1 cellular context compared by ENCODE assay signal in genomic region chr20:23620670-23621386, GRCh38.
TF ChIP-seq lines count a peak whose summit lies in the region.
"Not testable (repeated sequence)": the region's sequence is repeated elsewhere in the genome, so short reads cannot be mapped to it uniquely, and the experiment has no call there.

No MANE protein-coding gene starts in this region.

TF ChIP-seq in HepG2, 621 proteins besides CTCF, POLR2A, EP300 and RAD21 (continued from another document and continues in another):
- TF ChIP-seq, protein P1, sequence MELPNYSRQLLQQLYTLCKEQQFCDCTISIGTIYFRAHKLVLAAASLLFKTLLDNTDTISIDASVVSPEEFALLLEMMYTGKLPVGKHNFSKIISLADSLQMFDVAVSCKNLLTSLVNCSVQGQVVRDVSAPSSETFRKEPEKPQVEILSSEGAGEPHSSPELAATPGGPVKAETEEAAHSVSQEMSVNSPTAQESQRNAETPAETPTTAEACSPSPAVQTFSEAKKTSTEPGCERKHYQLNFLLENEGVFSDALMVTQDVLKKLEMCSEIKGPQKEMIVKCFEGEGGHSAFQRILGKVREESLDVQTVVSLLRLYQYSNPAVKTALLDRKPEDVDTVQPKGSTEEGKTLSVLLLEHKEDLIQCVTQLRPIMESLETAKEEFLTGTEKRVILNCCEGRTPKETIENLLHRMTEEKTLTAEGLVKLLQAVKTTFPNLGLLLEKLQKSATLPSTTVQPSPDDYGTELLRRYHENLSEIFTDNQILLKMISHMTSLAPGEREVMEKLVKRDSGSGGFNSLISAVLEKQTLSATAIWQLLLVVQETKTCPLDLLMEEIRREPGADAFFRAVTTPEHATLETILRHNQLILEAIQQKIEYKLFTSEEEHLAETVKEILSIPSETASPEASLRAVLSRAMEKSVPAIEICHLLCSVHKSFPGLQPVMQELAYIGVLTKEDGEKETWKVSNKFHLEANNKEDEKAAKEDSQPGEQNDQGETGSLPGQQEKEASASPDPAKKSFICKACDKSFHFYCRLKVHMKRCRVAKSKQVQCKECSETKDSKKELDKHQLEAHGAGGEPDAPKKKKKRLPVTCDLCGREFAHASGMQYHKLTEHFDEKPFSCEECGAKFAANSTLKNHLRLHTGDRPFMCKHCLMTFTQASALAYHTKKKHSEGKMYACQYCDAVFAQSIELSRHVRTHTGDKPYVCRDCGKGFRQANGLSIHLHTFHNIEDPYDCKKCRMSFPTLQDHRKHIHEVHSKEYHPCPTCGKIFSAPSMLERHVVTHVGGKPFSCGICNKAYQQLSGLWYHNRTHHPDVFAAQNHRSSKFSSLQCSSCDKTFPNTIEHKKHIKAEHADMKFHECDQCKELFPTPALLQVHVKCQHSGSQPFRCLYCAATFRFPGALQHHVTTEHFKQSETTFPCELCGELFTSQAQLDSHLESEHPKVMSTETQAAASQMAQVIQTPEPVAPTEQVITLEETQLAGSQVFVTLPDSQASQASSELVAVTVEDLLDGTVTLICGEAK (IDR thresholded peaks at IDR 0.05), result not testable (repeated sequence)
- TF ChIP-seq, protein P1 (CRISPR knock-in tag; IDR thresholded peaks at IDR 0.05), result peak; percentile 71
- TF ChIP-seq ZNF644 (CRISPR knock-in tag; IDR thresholded peaks at IDR 0.05; ENCODE audit: low read depth) (peak; percentile 88), SOX13 (CRISPR knock-in tag; conservative IDR thresholded peaks at IDR 0.05 in 1 of 2, IDR thresholded peaks at IDR 0.05 in 1 of 2) (peak in 1 of 2 experiments; percentile 77; a peak in 2 of 4 replicates), KMT2A (CRISPR knock-in tag; IDR thresholded peaks at IDR 0.05) (peak; percentile 58; the same call in 1 of the 2 replicates), RXRB (CRISPR knock-in tag; IDR thresholded peaks at IDR 0.05; ENCODE audit: borderline replicate concordance) (peak; percentile 65), PAX8 (CRISPR knock-in tag; IDR thresholded peaks at IDR 0.05; ENCODE audit: borderline replicate concordance) (peak; percentile 88; the same call in 1 of the 2 replicates), RERE (CRISPR knock-in tag; IDR thresholded peaks at IDR 0.05; ENCODE audit: low read depth) (peak; percentile 17; the same call in 1 of the 2 replicates), TBX2 (CRISPR knock-in tag; IDR thresholded peaks at IDR 0.05; ENCODE audit: borderline replicate concordance) (peak; percentile 85), BCL3 (CRISPR knock-in tag; IDR thresholded peaks at IDR 0.05) (peak; percentile 86), NFKB2 (CRISPR knock-in tag; IDR thresholded peaks at IDR 0.05; ENCODE audit: borderline replicate concordance) (peak; percentile 85; the same call in 1 of the 2 replicates), HNF4G (CRISPR knock-in tag; IDR thresholded peaks at IDR 0.05; ENCODE audit: borderline replicate concordance, low read depth) (0 out of 2 replicates have a peak, but pooled peaks have one; percentile 44), GABPB1 (CRISPR knock-in tag; IDR thresholded peaks at IDR 0.05) (peak; percentile 70), FOXJ3 (CRISPR knock-in tag; IDR thresholded peaks at IDR 0.05; ENCODE audit: borderline replicate concordance) (peak; percentile 45; the same call in 1 of the 2 replicates), BCL6 (CRISPR knock-in tag; IDR thresholded peaks at IDR 0.05) (peak; percentile 52), KLF12 (CRISPR knock-in tag; IDR thresholded peaks at IDR 0.05; ENCODE audit: borderline replicate concordance) (peak; percentile 72; the same call in 1 of the 2 replicates), KDM2A (CRISPR knock-in tag; IDR thresholded peaks at IDR 0.05; ENCODE audit: borderline replicate concordance, low read depth) (peak; percentile 86), KAT8 (CRISPR knock-in tag; IDR thresholded peaks at IDR 0.05) (peak; percentile 74), ZNF768 (CRISPR knock-in tag; IDR thresholded peaks at IDR 0.05) (peak; percentile 70; the same call in 1 of the 2 replicates)
- TF ChIP-seq SOX13 (IDR thresholded peaks at IDR 0.05); HNF4G (IDR thresholded peaks at IDR 0.05; ENCODE audit: borderline replicate concordance, low read depth, low read length): not testable (repeated sequence)
- TF ChIP-seq, protein P2, sequence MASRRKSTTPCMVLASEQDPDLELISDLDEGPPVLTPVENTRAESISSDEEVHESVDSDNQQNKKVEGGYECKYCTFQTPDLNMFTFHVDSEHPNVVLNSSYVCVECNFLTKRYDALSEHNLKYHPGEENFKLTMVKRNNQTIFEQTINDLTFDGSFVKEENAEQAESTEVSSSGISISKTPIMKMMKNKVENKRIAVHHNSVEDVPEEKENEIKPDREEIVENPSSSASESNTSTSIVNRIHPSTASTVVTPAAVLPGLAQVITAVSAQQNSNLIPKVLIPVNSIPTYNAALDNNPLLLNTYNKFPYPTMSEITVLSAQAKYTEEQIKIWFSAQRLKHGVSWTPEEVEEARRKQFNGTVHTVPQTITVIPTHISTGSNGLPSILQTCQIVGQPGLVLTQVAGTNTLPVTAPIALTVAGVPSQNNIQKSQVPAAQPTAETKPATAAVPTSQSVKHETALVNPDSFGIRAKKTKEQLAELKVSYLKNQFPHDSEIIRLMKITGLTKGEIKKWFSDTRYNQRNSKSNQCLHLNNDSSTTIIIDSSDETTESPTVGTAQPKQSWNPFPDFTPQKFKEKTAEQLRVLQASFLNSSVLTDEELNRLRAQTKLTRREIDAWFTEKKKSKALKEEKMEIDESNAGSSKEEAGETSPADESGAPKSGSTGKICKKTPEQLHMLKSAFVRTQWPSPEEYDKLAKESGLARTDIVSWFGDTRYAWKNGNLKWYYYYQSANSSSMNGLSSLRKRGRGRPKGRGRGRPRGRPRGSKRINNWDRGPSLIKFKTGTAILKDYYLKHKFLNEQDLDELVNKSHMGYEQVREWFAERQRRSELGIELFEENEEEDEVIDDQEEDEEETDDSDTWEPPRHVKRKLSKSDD (CRISPR knock-in tag; IDR thresholded peaks at IDR 0.05; ENCODE audit: low read depth), result peak; percentile 85; the same call in 1 of the 2 replicates
- TF ChIP-seq, protein P3, sequence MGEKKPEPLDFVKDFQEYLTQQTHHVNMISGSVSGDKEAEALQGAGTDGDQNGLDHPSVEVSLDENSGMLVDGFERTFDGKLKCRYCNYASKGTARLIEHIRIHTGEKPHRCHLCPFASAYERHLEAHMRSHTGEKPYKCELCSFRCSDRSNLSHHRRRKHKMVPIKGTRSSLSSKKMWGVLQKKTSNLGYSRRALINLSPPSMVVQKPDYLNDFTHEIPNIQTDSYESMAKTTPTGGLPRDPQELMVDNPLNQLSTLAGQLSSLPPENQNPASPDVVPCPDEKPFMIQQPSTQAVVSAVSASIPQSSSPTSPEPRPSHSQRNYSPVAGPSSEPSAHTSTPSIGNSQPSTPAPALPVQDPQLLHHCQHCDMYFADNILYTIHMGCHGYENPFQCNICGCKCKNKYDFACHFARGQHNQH (CRISPR knock-in tag; IDR thresholded peaks at IDR 0.05), result peak; percentile 77; the same call in 1 of the 2 replicates
- TF ChIP-seq, protein P4, sequence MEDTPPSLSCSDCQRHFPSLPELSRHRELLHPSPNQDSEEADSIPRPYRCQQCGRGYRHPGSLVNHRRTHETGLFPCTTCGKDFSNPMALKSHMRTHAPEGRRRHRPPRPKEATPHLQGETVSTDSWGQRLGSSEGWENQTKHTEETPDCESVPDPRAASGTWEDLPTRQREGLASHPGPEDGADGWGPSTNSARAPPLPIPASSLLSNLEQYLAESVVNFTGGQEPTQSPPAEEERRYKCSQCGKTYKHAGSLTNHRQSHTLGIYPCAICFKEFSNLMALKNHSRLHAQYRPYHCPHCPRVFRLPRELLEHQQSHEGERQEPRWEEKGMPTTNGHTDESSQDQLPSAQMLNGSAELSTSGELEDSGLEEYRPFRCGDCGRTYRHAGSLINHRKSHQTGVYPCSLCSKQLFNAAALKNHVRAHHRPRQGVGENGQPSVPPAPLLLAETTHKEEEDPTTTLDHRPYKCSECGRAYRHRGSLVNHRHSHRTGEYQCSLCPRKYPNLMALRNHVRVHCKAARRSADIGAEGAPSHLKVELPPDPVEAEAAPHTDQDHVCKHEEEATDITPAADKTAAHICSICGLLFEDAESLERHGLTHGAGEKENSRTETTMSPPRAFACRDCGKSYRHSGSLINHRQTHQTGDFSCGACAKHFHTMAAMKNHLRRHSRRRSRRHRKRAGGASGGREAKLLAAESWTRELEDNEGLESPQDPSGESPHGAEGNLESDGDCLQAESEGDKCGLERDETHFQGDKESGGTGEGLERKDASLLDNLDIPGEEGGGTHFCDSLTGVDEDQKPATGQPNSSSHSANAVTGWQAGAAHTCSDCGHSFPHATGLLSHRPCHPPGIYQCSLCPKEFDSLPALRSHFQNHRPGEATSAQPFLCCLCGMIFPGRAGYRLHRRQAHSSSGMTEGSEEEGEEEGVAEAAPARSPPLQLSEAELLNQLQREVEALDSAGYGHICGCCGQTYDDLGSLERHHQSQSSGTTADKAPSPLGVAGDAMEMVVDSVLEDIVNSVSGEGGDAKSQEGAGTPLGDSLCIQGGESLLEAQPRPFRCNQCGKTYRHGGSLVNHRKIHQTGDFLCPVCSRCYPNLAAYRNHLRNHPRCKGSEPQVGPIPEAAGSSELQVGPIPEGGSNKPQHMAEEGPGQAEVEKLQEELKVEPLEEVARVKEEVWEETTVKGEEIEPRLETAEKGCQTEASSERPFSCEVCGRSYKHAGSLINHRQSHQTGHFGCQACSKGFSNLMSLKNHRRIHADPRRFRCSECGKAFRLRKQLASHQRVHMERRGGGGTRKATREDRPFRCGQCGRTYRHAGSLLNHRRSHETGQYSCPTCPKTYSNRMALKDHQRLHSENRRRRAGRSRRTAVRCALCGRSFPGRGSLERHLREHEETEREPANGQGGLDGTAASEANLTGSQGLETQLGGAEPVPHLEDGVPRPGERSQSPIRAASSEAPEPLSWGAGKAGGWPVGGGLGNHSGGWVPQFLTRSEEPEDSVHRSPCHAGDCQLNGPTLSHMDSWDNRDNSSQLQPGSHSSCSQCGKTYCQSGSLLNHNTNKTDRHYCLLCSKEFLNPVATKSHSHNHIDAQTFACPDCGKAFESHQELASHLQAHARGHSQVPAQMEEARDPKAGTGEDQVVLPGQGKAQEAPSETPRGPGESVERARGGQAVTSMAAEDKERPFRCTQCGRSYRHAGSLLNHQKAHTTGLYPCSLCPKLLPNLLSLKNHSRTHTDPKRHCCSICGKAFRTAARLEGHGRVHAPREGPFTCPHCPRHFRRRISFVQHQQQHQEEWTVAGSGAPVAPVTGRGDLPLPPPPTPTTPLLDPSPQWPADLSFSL (CRISPR knock-in tag; IDR thresholded peaks at IDR 0.05), result 0 out of 2 replicates have a peak, but pooled peaks have one; percentile 62
